ENCODE assay signal across 17 cellular contexts in genomic region chr20:19834783-19835182, GRCh38.
"Had no signal": no experiment of that assay in that cellular context is flagged by ENCODE, and none has a peak within 500 bp of the region (broad histone marks: within the 10 kb centered on the region; RNA-seq: fewer than 3 reads in every experiment).

No MANE protein-coding gene starts in this region.

- H3K36me3 Mint-ChIP-seq: natural killer cell treated with Interleukin-12 subunit alpha and Interleukin-12 subunit beta and Interleukin-15 and Interleukin-18, amount 100 ng/mL, for 72 hours had no signal

- H3K27ac ChIP-seq: foreskin keratinocyte, pancreas, suprapubic skin, thyroid gland, upper lobe of right lung, vagina had no signal

- H3K27ac Mint-ChIP-seq: dendritic cell treated with granulocyte-macrophage colony-stimulating factor and Interleukin-4, amounts not matched to agents 40 ng/mL and 50 ng/mL, for 4 days; natural killer cell treated with Interleukin-12 subunit alpha and Interleukin-12 subunit beta and Interleukin-15 and Interleukin-18, amount 100 ng/mL, for 72 hours; progenitor cell of endocrine pancreas had no signal

- H3K36me3 ChIP-seq: pancreas, suprapubic skin, thyroid gland, upper lobe of right lung, vagina had no signal

- H3K9me3 ChIP-seq: pancreas, suprapubic skin, thyroid gland, upper lobe of right lung, vagina had no signal

- H3K27me3 ChIP-seq: foreskin keratinocyte, pancreas, suprapubic skin, thyroid gland, upper lobe of right lung, vagina had no signal

- H3K4me3 Mint-ChIP-seq: dendritic cell treated with granulocyte-macrophage colony-stimulating factor and Interleukin-4, amounts not matched to agents 40 ng/mL and 50 ng/mL, for 4 days; natural killer cell treated with Interleukin-12 subunit alpha and Interleukin-12 subunit beta and Interleukin-15 and Interleukin-18, amount 100 ng/mL, for 72 hours had no signal

- H3K4me3 ChIP-seq: lung, pancreas, suprapubic skin, thyroid gland, upper lobe of right lung, vagina had no signal

- H3K4me1 ChIP-seq: foreskin keratinocyte, pancreas, thyroid gland, upper lobe of right lung, vagina had no signal

- DNase-seq: foreskin keratinocyte; left colon; left ventricle myocardium superior; occipital lobe; pancreas; right cardiac atrium; small intestine; stimulated activated CD4-positive, alpha-beta T cell treated with anti-CD3 and anti-CD28 coated beads, Interleukin-12 subunit alpha, Interleukin-12 subunit beta, amount 100 ng/mL, for 4 hours; stimulated activated naive CD4-positive, alpha-beta T cell treated with Interleukin-2 at 50 U/mL for 16 hours; thyroid gland; upper lobe of right lung had no signal

- H3K27me3 Mint-ChIP-seq: progenitor cell of endocrine pancreas had no signal

- ATAC-seq: foreskin keratinocyte; left colon; left ventricle myocardium superior; natural killer cell treated with Interleukin-12 subunit alpha and Interleukin-12 subunit beta and Interleukin-15 and Interleukin-18, amount 100 ng/mL, for 72 hours; pancreas; right cardiac atrium; upper lobe of right lung had no signal

- H3K9me3 Mint-ChIP-seq: dendritic cell treated with granulocyte-macrophage colony-stimulating factor and Interleukin-4, amounts not matched to agents 40 ng/mL and 50 ng/mL, for 4 days; natural killer cell treated with Interleukin-12 subunit alpha and Interleukin-12 subunit beta and Interleukin-15 and Interleukin-18, amount 100 ng/mL, for 72 hours had no signal
